In the genomic region with DNA sequence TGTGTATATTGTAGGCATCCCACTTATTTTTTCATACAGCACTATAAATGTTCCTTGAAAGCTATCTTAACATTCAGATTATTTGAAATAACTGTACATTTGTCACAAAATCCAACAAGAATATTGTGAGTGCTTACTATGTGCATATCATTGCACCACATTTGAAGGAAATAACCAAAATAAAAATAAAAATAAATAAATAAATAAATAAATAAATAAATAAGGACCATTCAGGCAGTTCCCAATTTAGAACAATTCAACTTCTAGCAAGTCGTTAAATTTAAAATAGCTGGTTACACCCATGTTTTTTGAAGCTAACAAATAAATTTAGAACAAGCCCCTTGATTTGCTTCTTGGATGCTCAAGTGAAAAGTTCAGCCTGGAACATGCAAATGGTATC, we compare ENCODE assay signal across 26 cellular contexts.
"Had no signal": no experiment of that assay in that cellular context is flagged by ENCODE, and none has a peak within 500 bp of the region (broad histone marks: within the 10 kb centered on the region; RNA-seq: fewer than 3 reads in every experiment).

No MANE protein-coding gene starts in this region.

- H3K27ac ChIP-seq: colonic mucosa, coronary artery, dorsolateral prefrontal cortex, epithelial cell of prostate, esophagus muscularis mucosa, esophagus squamous epithelium, foreskin keratinocyte, gastrocnemius medialis, gastroesophageal sphincter, heart left ventricle, heart right ventricle had no signal

- DNase-seq: colonic mucosa; cortex of kidney; dermis blood vessel endothelial cell; dorsolateral prefrontal cortex; effector CD4-positive, alpha-beta T cell; effector CD8-positive, alpha-beta T cell; effector memory CD4-positive, alpha-beta T cell; effector memory CD8-positive, alpha-beta T cell; endodermal cell; erythroblast; esophagus squamous epithelium; foreskin fibroblast; foreskin keratinocyte; gastrocnemius medialis; glutamatergic neuron; head of caudate nucleus; heart left ventricle; heart right ventricle had no signal

- H3K4me3 ChIP-seq: colonic mucosa, coronary artery, dorsolateral prefrontal cortex, esophagus muscularis mucosa, esophagus squamous epithelium, gastrocnemius medialis, gastroesophageal sphincter, heart left ventricle, heart right ventricle had no signal

- H3K9me3 ChIP-seq: colonic mucosa, esophagus muscularis mucosa, esophagus squamous epithelium, gastrocnemius medialis, gastroesophageal sphincter, heart left ventricle, heart right ventricle had no signal

- H3K36me3 ChIP-seq: colonic mucosa, esophagus muscularis mucosa, esophagus squamous epithelium, gastrocnemius medialis, gastroesophageal sphincter, heart left ventricle, heart right ventricle had no signal

- H3K27me3 ChIP-seq: colonic mucosa, dorsolateral prefrontal cortex, esophagus muscularis mucosa, esophagus squamous epithelium, foreskin keratinocyte, gastrocnemius medialis, gastroesophageal sphincter, heart left ventricle, heart right ventricle had no signal

- FAIRE-seq: colon, endometrium, endothelial cell of umbilical vein had no signal

- ATAC-seq: effector memory CD8-positive, alpha-beta T cell; esophagus mucosa; foreskin keratinocyte; gastrocnemius medialis; gastroesophageal sphincter; heart left ventricle; heart right ventricle had no signal

- H3K4me1 ChIP-seq: colonic mucosa, esophagus muscularis mucosa, esophagus squamous epithelium, foreskin keratinocyte, gastrocnemius medialis, gastroesophageal sphincter had no signal
